ENCODE assay signal across 8 cellular contexts in the genomic region with DNA sequence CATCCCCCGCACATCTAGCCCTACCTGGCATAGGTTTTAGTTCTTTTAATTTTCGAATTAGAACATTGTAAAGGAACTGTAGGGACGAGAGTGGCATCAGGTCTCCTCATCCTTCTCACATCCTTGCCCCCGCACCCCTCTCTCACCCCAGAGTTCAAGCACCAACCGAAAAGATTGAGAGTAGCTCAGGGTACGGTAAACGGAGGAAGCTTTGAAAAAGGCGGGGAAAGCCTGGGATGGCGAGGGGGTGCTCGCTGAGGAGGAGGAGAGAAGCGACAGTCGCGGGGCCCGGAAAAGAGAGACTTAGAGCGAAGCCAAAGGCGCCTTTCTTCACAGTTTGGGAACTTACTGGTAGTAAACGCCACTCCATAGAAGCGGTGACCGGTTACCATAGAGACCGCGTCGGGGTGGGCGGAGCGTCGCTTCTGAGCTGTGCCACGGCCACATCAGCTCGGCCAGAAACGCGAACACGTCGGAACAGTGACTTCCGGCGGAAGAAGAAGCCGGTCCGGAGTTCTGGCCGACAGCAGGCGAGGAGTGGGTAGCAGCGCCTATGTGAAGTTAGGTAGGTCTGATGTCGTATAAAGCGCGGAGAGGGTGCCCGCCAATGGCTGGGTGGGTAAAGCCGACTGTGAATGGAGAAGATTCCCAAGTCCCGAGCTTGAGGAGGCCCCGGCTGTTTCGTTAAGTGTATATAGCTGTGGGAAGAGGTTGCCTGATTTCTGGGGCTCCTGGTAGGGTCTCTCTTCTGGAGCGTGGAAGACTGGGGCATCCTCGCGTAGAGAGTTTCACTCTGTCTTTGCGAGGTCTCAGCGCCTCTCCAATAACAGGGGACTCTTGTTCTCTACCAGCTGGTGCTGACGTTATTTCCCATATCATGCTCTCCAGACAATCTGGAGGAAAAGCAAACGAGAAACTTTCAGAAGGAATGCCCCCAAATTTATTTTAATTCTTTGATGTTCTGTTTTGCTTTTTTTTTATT. TPM values are rescaled to one million over a fixed set of nuclear protein-coding genes. Genes with fewer than 3 reads are reported as not detected.
A peak's percentile ranks its signal among the peaks of the same experiment; 100 is the strongest.
DNase-seq lines count a peak whose midpoint lies in the region; ATAC-seq and TF ChIP-seq lines count a peak whose summit lies in the region.

A gene with protein sequence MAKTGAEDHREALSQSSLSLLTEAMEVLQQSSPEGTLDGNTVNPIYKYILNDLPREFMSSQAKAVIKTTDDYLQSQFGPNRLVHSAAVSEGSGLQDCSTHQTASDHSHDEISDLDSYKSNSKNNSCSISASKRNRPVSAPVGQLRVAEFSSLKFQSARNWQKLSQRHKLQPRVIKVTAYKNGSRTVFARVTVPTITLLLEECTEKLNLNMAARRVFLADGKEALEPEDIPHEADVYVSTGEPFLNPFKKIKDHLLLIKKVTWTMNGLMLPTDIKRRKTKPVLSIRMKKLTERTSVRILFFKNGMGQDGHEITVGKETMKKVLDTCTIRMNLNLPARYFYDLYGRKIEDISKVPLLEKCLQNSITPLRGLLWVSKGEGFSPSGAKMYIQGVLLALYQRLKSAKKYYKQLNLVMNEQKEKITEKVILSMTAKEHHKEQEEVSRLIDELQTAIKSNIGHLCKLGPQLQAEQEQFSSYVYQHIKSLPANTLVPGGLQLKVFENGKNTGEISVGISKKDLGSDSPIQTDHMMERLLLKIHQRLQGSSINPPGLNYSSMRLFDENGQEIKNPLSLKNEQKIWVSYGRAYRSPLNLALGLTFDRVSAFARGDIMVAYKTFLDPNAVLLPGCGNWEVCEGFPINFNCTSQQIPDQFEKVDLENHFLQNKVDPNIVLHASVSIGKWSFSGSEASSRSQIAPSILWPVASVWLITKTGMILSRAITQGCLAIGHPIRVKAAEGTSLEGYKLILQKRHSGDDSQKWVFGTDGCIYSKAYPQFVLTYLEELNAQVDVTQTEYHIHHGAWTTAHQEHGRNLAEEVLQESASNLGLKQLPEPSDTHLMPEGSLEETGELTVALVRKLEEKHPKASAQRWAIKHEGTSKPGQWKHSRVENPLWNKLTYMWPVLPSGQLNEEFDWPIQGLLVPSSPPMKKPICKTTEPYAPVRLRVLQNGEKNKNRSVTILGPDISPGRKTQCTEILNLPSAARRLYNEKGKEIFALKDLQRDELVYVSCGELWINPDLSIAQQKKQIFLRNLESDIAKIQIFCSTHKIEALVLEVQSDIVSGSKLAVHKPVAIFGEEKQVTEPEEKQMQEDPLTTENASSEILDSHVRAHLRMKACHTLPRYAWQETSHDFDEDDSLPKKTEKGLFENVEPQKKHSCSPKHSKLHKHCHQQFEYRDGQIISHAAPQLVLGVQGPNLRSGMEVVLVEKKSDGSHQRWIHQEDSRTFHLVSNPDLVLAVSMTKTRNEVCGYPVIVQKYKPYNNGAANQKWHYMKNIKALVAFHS (N-terminal part only) (minus strand): TSS at position 392 of the 982 bp plus-strand sequence. CDS start 41,459 bp downstream, outside the sequence.
A gene with protein sequence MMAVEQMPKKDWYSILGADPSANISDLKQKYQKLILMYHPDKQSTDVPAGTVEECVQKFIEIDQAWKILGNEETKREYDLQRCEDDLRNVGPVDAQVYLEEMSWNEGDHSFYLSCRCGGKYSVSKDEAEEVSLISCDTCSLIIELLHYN (plus strand): TSS at position 513 of the 982 bp plus-strand sequence. CDS start 889 bp downstream, outside the sequence.

- peak; percentile 99 for ATAC-seq in stimulated activated naive CD8-positive, alpha-beta T cell treated with anti-CD3 and anti-CD28 coated beads, Interleukin-15, amount 100 ng/mL, for 72 hours

- peak; percentile 64 for TF ChIP-seq RAD21 in neural cell (conservative IDR thresholded peaks at IDR 0.05)

- peak within 1 kb of the TSS; percentile 65 for H2AFZ ChIP-seq in neural cell (ENCODE audit: low read depth, low read length)

- TF ChIP-seq CTCF in foreskin fibroblast (IDR thresholded peaks at IDR 0.05; ENCODE audit: low read depth, low read length), result no peak
- peak; percentile 33 for TF ChIP-seq CTCF in neural cell (IDR thresholded peaks at IDR 0.05; ENCODE audit: poor library complexity, severe bottlenecking)

- peaks cover 30% of the 10 kb centered on the region for H3K4me1 Mint-ChIP-seq in stimulated activated naive CD8-positive, alpha-beta T cell treated with anti-CD3 and anti-CD28 coated beads, Interleukin-15, amount 100 ng/mL, for 72 hours

- H3K4me2 ChIP-seq in neural cell (ENCODE audit: low read length), result peak within 1 kb of the TSS; percentile 83

- peak; percentile 62 for TF ChIP-seq EP300 in neural cell (conservative IDR thresholded peaks at IDR 0.05; ENCODE audit: poor library complexity, severe bottlenecking)

- H3K27ac Mint-ChIP-seq in stimulated activated naive CD8-positive, alpha-beta T cell treated with anti-CD3 and anti-CD28 coated beads, Interleukin-15, amount 100 ng/mL, for 72 hours, result peak within 1 kb of the TSS; percentile 96

- H3K4me3 ChIP-seq in HAP-1 (peak within 1 kb of the TSS; percentile 60), MG63 (peak within 1 kb of the TSS; percentile 77), foreskin fibroblast (ENCODE audit: low read depth in 1 of 2, low read length in 2 of 2) (peak within 1 kb of the TSS; percentile 88 to 90), neural cell (ENCODE audit: low read length) (peak within 1 kb of the TSS; percentile 67)

- 0 out of 2 replicates have a peak, but pooled peaks cover 4% of the 10 kb centered on the region for H3K27me3 ChIP-seq in HAP-1 (ENCODE audit: low read depth)
- no peaks in the 10 kb centered on the region for H3K27me3 ChIP-seq in MG63
- H3K27me3 ChIP-seq in neural cell (ENCODE audit: insufficient read depth, low read depth, low read length), result no peaks in the 10 kb centered on the region

- DNase-seq in G401 (ENCODE audit: low spot score) (peak; percentile 94), HAP-1 (ENCODE audit: low spot score in 2 of 2) (peak; percentile 84 to 95), MG63 (peak; percentile 81), SHP77 (lab: John Stamatoyannopoulos, UW) (peak; percentile 95), activated gamma-delta T cell (lab: John Stamatoyannopoulos, UW) (peak; percentile 72), foreskin fibroblast (peak; percentile 87 to 97)
- DNase-seq in stimulated activated naive CD8-positive, alpha-beta T cell treated with anti-CD3 and anti-CD28 coated beads, Interleukin-15, amount 100 ng/mL, for 72 hours, result peak; percentile 86 to 92

- no peaks in the 10 kb centered on the region for H3K9me3 ChIP-seq in HAP-1
- H3K9me3 ChIP-seq in MG63, result no peaks in the 10 kb centered on the region
- H3K9me3 ChIP-seq in neural cell (ENCODE audit: low read length), result no peaks in the 10 kb centered on the region

- no peaks in the 10 kb centered on the region for H3F3A ChIP-seq in neural cell (ENCODE audit: insufficient read depth, low read length, poor library complexity, severe bottlenecking)

- H3K36me3 ChIP-seq in HAP-1 (replicated peaks) (no peaks in the 10 kb centered on the region), MG63 (no peaks in the 10 kb centered on the region), neural cell (ENCODE audit: insufficient read depth, low read length) (no peaks in the 10 kb centered on the region)

- H3K27me3 Mint-ChIP-seq in stimulated activated naive CD8-positive, alpha-beta T cell treated with anti-CD3 and anti-CD28 coated beads, Interleukin-15, amount 100 ng/mL, for 72 hours, result no peaks in the 10 kb centered on the region

- H3K27ac ChIP-seq in neural cell (ENCODE audit: low read length), result peak within 1 kb of the TSS; percentile 64

- in situ Hi-C loops in G401 (cut with HindIII; ENCODE audit: low sequenced_read_pairs), result no loop called here
- in situ Hi-C loops in HAP-1 (cut with MboI; ENCODE audit: low sequenced_read_pairs), result no loop called here

- H4K20me1 ChIP-seq in neural cell (ENCODE audit: insufficient read depth), result no peaks in the 10 kb centered on the region

- no peaks in the 10 kb centered on the region for H3K9me3 Mint-ChIP-seq in stimulated activated naive CD8-positive, alpha-beta T cell treated with anti-CD3 and anti-CD28 coated beads, Interleukin-15, amount 100 ng/mL, for 72 hours

- no peaks in the 10 kb centered on the region for H3K9me2 ChIP-seq in neural cell (ENCODE audit: insufficient read depth, low read length)

- H3K9ac ChIP-seq in neural cell (ENCODE audit: low read length), result peak within 1 kb of the TSS; percentile 59

- H3K4me3 Mint-ChIP-seq in stimulated activated naive CD8-positive, alpha-beta T cell treated with anti-CD3 and anti-CD28 coated beads, Interleukin-15, amount 100 ng/mL, for 72 hours, result peak within 1 kb of the TSS; percentile 89 to 95

- peaks cover 14% of the 10 kb centered on the region for H3K79me2 ChIP-seq in neural cell (replicated peaks; ENCODE audit: insufficient read depth, low read length)

- no peaks in the 10 kb centered on the region for H3K4me1 ChIP-seq in HAP-1

TF ChIP-seq in neural cell, 6 proteins besides CTCF, POLR2A, EP300 and RAD21 (continues in another document):
- TF ChIP-seq EZH2 (IDR thresholded peaks at IDR 0.05; ENCODE audit: borderline replicate concordance, insufficient read depth, low read length, poor library complexity, severe bottlenecking), result no peak
- TF ChIP-seq SMC3 (conservative IDR thresholded peaks at IDR 0.05; ENCODE audit: poor library complexity), result peak; percentile 71
- TF ChIP-seq POLR2AphosphoS5 (IDR thresholded peaks at IDR 0.05), result peak; percentile 77
- TF ChIP-seq MXI1 (conservative IDR thresholded peaks at IDR 0.05; ENCODE audit: poor library complexity, severe bottlenecking), result peak; percentile 89

RNA-seq across cellular contexts. Expression of the first gene that starts in this region (rescaled TPM):
- 2.1 TPM in 1 of 2 replicates, not detected in the other for total RNA-seq in G401 (2014; rRNA removed; shearing (Covaris generic))
- total RNA-seq in MG63 (2014; rRNA removed; shearing (Covaris generic); ENCODE audit: low replicate concordance), result 0.36 TPM in 1 of 2 replicates, not detected in the other
- 3.5 and 5.0 TPM in 2 replicates for polyA plus RNA-seq in neural cell
- 19.7 and 21.5 TPM in 2 replicates for polyA minus RNA-seq in neural cell

RNA-seq across cellular contexts. Expression of the second gene that starts in this region (rescaled TPM):
- total RNA-seq in G401 (2014; rRNA removed; shearing (Covaris generic)), result 6.5 and 10.9 TPM in 2 replicates
- total RNA-seq in MG63 (2014; rRNA removed; shearing (Covaris generic); ENCODE audit: low replicate concordance), result 3.1 and 4.0 TPM in 2 replicates
- 45.1 and 47.3 TPM in 2 replicates for polyA plus RNA-seq in neural cell
- polyA minus RNA-seq in neural cell, result 55.8 and 59.7 TPM in 2 replicates

Comparison
In these comparisons a context has a peak if more than half of its experiments do, and no peak if none do; other contexts are left out.
1. Peak in every context shown above with its lines: DNase-seq, ATAC-seq, H3K4me3 ChIP-seq and H3K27ac ChIP-seq.